Comparison of ENCODE assay signal across 1 cellular context in the genomic region with DNA sequence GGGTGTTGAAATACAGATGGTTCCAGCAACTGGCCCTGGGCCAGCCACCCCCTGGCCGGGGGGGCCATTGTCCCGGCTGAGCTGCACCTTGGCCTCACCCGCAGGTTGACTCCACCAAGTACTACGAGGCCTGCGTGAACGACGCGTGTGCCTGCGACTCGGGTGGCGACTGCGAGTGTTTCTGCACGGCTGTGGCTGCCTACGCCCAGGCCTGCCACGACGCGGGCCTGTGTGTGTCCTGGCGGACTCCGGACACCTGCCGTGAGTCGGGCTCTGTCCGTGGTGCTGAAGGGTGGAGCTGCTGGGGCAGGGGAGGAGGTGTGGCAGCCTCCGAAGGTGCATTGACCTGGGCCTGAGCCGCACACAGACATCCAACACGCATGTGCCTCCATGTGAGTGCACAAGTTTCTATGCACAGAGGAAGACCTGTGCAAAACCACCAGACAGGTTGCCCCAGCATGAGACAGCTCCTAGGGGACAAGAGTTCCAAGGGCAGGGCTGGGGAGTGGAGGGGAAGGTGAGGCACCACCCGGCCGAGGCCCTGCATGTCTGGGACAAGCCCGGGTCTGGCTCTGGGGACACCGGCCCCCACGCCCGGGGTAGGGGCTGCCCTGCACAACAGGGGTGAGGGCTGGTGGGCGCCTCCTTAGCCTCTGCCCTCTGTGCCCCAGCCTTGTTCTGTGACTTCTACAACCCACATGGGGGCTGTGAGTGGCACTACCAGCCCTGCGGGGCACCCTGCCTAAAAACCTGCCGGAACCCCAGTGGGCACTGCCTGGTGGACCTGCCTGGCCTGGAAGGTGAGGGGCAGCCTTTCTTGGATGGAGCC.
TF ChIP-seq lines count a peak whose summit lies in the region.

No MANE protein-coding gene starts in this region.

TF ChIP-seq in HepG2, 621 proteins besides CTCF, POLR2A, EP300 and RAD21 (continued from another document):
- TF ChIP-seq ZNF770 (CRISPR knock-in tag; IDR thresholded peaks at IDR 0.05): no peak
- no peak for TF ChIP-seq ZKSCAN5 (CRISPR knock-in tag; IDR thresholded peaks at IDR 0.05)
- no peak for TF ChIP-seq MZF1 (CRISPR knock-in tag; IDR thresholded peaks at IDR 0.05; ENCODE audit: borderline replicate concordance)
- TF ChIP-seq FOXK1 (CRISPR knock-in tag; IDR thresholded peaks at IDR 0.05; ENCODE audit: borderline replicate concordance, low read depth): 0 out of 2 replicates have a peak, but pooled peaks have one; percentile 23
- 0 out of 2 replicates have a peak, but pooled peaks have one; percentile 21 for TF ChIP-seq CBFB (CRISPR knock-in tag; IDR thresholded peaks at IDR 0.05)
- no peak for TF ChIP-seq ZKSCAN1 (IDR thresholded peaks at IDR 0.05; ENCODE audit: low read length)
- TF ChIP-seq RXRB (CRISPR knock-in tag; IDR thresholded peaks at IDR 0.05; ENCODE audit: borderline replicate concordance): peak; percentile 51; the same call in 1 of the 2 replicates
- no peak for TF ChIP-seq PTBP1 (IDR thresholded peaks at IDR 0.05; ENCODE audit: low read depth, low read length, poor library complexity, severe bottlenecking)
- TF ChIP-seq PATZ1 (CRISPR knock-in tag; IDR thresholded peaks at IDR 0.05): peak; percentile 25
- 0 out of 2 replicates have a peak, but pooled peaks have one; percentile 28 for TF ChIP-seq IRX3 (CRISPR knock-in tag; IDR thresholded peaks at IDR 0.05; ENCODE audit: borderline replicate concordance, low read depth)
- no peak for TF ChIP-seq RBM22 (optimal IDR thresholded peaks at IDR 0.05; ENCODE audit: low read length)
- peak; percentile 60 for TF ChIP-seq SAP130 (CRISPR knock-in tag; IDR thresholded peaks at IDR 0.05; ENCODE audit: low read depth)
- TF ChIP-seq ZNF512B (CRISPR knock-in tag; IDR thresholded peaks at IDR 0.05; ENCODE audit: borderline replicate concordance): no peak
- no peak for TF ChIP-seq ZNF773 (CRISPR knock-in tag; IDR thresholded peaks at IDR 0.05; ENCODE audit: borderline replicate concordance)
- no peak for TF ChIP-seq FOXJ3 (CRISPR knock-in tag; IDR thresholded peaks at IDR 0.05; ENCODE audit: borderline replicate concordance)
- peak; percentile 54; the same call in 1 of the 2 replicates for TF ChIP-seq ZNF772 (CRISPR knock-in tag; IDR thresholded peaks at IDR 0.05)
- no peak for TF ChIP-seq ZNF205 (CRISPR knock-in tag; IDR thresholded peaks at IDR 0.05)
- TF ChIP-seq TAF1 (CRISPR knock-in tag; IDR thresholded peaks at IDR 0.05): no peak
- peak; percentile 65 for TF ChIP-seq ZNF883 (CRISPR knock-in tag; IDR thresholded peaks at IDR 0.05; ENCODE audit: not compliant biosample characterization)
- TF ChIP-seq, protein P1, sequence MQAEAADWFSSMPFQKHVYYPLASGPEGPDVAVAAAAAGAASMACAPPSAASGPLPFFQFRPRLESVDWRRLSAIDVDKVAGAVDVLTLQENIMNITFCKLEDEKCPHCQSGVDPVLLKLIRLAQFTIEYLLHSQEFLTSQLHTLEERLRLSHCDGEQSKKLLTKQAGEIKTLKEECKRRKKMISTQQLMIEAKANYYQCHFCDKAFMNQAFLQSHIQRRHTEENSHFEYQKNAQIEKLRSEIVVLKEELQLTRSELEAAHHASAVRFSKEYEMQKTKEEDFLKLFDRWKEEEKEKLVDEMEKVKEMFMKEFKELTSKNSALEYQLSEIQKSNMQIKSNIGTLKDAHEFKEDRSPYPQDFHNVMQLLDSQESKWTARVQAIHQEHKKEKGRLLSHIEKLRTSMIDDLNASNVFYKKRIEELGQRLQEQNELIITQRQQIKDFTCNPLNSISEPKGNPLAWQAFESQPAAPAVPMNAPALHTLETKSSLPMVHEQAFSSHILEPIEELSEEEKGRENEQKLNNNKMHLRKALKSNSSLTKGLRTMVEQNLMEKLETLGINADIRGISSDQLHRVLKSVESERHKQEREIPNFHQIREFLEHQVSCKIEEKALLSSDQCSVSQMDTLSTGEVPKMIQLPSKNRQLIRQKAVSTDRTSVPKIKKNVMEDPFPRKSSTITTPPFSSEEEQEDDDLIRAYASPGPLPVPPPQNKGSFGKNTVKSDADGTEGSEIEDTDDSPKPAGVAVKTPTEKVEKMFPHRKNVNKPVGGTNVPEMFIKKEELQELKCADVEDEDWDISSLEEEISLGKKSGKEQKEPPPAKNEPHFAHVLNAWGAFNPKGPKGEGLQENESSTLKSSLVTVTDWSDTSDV (CRISPR knock-in tag; IDR thresholded peaks at IDR 0.05): no peak
- TF ChIP-seq NCOA2 (CRISPR knock-in tag; IDR thresholded peaks at IDR 0.05): peak; percentile 39; the same call in 1 of the 2 replicates
- TF ChIP-seq GATA4 (IDR thresholded peaks at IDR 0.05; ENCODE audit: borderline replicate concordance, low read depth): no peak
- TF ChIP-seq EHMT2 (IDR thresholded peaks at IDR 0.05; ENCODE audit: borderline replicate concordance, low read depth, low read length): peak; percentile 71; the same call in 1 of the 2 replicates
- no peak for TF ChIP-seq PAWR (CRISPR knock-in tag; IDR thresholded peaks at IDR 0.05; ENCODE audit: borderline replicate concordance)
- no peak for TF ChIP-seq ADNP (CRISPR knock-in tag; IDR thresholded peaks at IDR 0.05)
- no peak for TF ChIP-seq ZNF841 (CRISPR knock-in tag; IDR thresholded peaks at IDR 0.05; ENCODE audit: borderline replicate concordance)
- TF ChIP-seq NFYB (CRISPR knock-in tag; IDR thresholded peaks at IDR 0.05): 0 out of 2 replicates have a peak, but pooled peaks have one; percentile 21
- TF ChIP-seq, protein P2, sequence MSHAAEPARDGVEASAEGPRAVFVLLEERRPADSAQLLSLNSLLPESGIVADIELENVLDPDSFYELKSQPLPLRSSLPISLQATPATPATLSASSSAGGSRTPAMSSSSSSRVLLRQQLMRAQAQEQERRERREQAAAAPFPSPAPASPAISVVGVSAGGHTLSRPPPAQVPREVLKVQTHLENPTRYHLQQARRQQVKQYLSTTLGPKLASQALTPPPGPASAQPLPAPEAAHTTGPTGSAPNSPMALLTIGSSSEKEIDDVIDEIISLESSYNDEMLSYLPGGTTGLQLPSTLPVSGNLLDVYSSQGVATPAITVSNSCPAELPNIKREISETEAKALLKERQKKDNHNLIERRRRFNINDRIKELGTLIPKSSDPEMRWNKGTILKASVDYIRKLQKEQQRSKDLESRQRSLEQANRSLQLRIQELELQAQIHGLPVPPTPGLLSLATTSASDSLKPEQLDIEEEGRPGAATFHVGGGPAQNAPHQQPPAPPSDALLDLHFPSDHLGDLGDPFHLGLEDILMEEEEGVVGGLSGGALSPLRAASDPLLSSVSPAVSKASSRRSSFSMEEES (CRISPR knock-in tag; IDR thresholded peaks at IDR 0.05): peak; percentile 73
- peak; percentile 32; the same call in 1 of the 2 replicates for TF ChIP-seq ZNF281 (CRISPR knock-in tag; IDR thresholded peaks at IDR 0.05; ENCODE audit: borderline replicate concordance)
- no peak for TF ChIP-seq ESRRA (CRISPR knock-in tag; IDR thresholded peaks at IDR 0.05; ENCODE audit: low read depth)
- peak; percentile 33; the same call in 1 of the 2 replicates for TF ChIP-seq ZNF563 (CRISPR knock-in tag; IDR thresholded peaks at IDR 0.05)
- peak; percentile 90 for TF ChIP-seq KLF6 (CRISPR knock-in tag; IDR thresholded peaks at IDR 0.05)
- no peak for TF ChIP-seq CCAR2 (optimal IDR thresholded peaks at IDR 0.05; ENCODE audit: low read depth, low read length)
- TF ChIP-seq ZFY (CRISPR knock-in tag; IDR thresholded peaks at IDR 0.05): 0 out of 2 replicates have a peak, but pooled peaks have one; percentile 37
- TF ChIP-seq TCF7 (IDR thresholded peaks at IDR 0.05; ENCODE audit: low read depth): no peak
- 0 out of 2 replicates have a peak, but pooled peaks have one; percentile 33 for TF ChIP-seq PITX1 (CRISPR knock-in tag; IDR thresholded peaks at IDR 0.05)
